8 cellular contexts compared by ENCODE assay signal in genomic region chr7:151251328-151251925, GRCh38. TPM values are rescaled to one million over a fixed set of nuclear protein-coding genes. Genes with fewer than 3 reads are reported as not detected.
DNase-seq lines count a peak whose midpoint lies in the region; ATAC-seq and TF ChIP-seq lines count a peak whose summit lies in the region.

No MANE protein-coding gene starts in this region.

- peaks cover 5 to 50% of the 10 kb centered on the region in 2 experiments; a peak in 3 of 4 replicates for H3K79me1 ChIP-seq in IMR-90 (ENCODE audit: low read depth in 1 of 2, low read length in 2 of 2)

- peak; percentile 36 for ATAC-seq in IMR-90 (ENCODE audit: low read depth)
- ATAC-seq in left cardiac atrium = peak; percentile 0
- no peak for ATAC-seq in HG03025 (IDR thresholded peaks at IDR 0.05; ENCODE audit: low FRiP score, unreplicated experiment)
- no peak for ATAC-seq in GM21825 (IDR thresholded peaks at IDR 0.05; ENCODE audit: unreplicated experiment)

- peaks cover 3% of the 10 kb centered on the region; the same call in 1 of the 2 replicates for H3K27me3 ChIP-seq in BE2C
- H3K27me3 ChIP-seq in IMR-90 (ENCODE audit: control insufficient read depth, insufficient read depth, low read length) = no peaks in the 10 kb centered on the region; the same call in 1 of the 2 replicates

- TF ChIP-seq CTCF in BE2C (IDR thresholded peaks at IDR 0.05; ENCODE audit: low read depth, low read length) (no peak), IMR-90 (conservative IDR thresholded peaks at IDR 0.05; ENCODE audit: low read depth, low read length) (no peak), progenitor cell of endocrine pancreas (IDR thresholded peaks at IDR 0.05; ENCODE audit: unreplicated experiment) (no peak)

- H3K4me1 ChIP-seq in BE2C (peaks cover 6% of the 10 kb centered on the region), IMR-90 (ENCODE audit: control insufficient read depth, insufficient read depth, low read length) (peaks cover 34% of the 10 kb centered on the region)

- H2AK9ac ChIP-seq in IMR-90 (replicated peaks; ENCODE audit: low read depth, low read length, poor library complexity) = peak overlapping the region; percentile 78

- peak overlapping the region; percentile 97 for H2AK5ac ChIP-seq in IMR-90 (ENCODE audit: low read depth, low read length)

- H3K14ac ChIP-seq in IMR-90 (replicated peaks; ENCODE audit: low read depth, low read length) = peak overlapping the region; percentile 27

- peak overlapping the region; percentile 49 for H3K56ac ChIP-seq in IMR-90 (ENCODE audit: extremely low read depth, insufficient read depth, low read length)

- peak overlapping the region; percentile 98 for H4K91ac ChIP-seq in IMR-90 (ENCODE audit: insufficient read depth, low read depth, low read length)

- H3K9me1 ChIP-seq in IMR-90 (ENCODE audit: insufficient read depth, low read length) = peaks cover 14% of the 10 kb centered on the region

- H3K27me3 Mint-ChIP-seq in activated naive CD8-positive, alpha-beta T cell = no peaks in the 10 kb centered on the region
- peaks cover 32% of the 10 kb centered on the region for H3K27me3 Mint-ChIP-seq in progenitor cell of endocrine pancreas

- H3K4me2 ChIP-seq in IMR-90 (ENCODE audit: low read depth, low read length) = peak overlapping the region; percentile 71

- peak overlapping the region; percentile 22 for H3K18ac ChIP-seq in IMR-90 (ENCODE audit: low read depth, low read length)

- peak overlapping the region; percentile 75 for H3K9ac ChIP-seq in IMR-90 (ENCODE audit: low read depth, low read length)

- peak overlapping the region; percentile 94 to 99 for H4K8ac ChIP-seq in IMR-90 (ENCODE audit: low read depth in 2 of 2, low read length in 2 of 2)

- 1% methylated on average over 19 of the region's 55 CpGs; no CpG with 5 or more reads in 1 of the 2 experiments for WGBS in IMR-90 (ENCODE audit: extremely low coverage in 2 of 2, insufficient read length in 1 of 2), 2 experiments

- CTCF ChIA-PET in IMR-90 (lab: Yijun Ruan, JAX) = no interaction called here

- H3K9me3 ChIP-seq in BE2C (no peaks in the 10 kb centered on the region), IMR-90 (ENCODE audit: control insufficient read depth, insufficient read depth, low read length) (no peaks in the 10 kb centered on the region)

- intact Hi-C loops in IMR-90 (cut with micrococcal nuclease) = no loop called here
- intact Hi-C loops in left cardiac atrium (cut with DNase I) = no loop called here

- H2BK5ac ChIP-seq in IMR-90 (ENCODE audit: low read depth, low read length, poor library complexity, severe bottlenecking) = peak overlapping the region; percentile 72

- no TSS peak for BruUV-seq in IMR-90 (replicated peaks; lab: Mats Ljungman, UMichigan)

- no peaks in the 10 kb centered on the region for H3K36me3 ChIP-seq in BE2C
- H3K36me3 ChIP-seq in IMR-90 (ENCODE audit: control insufficient read depth, insufficient read depth, low read length) = no peaks in the 10 kb centered on the region

- H3K27ac ChIP-seq in IMR-90 (ENCODE audit: insufficient read depth, low read length) = peak overlapping the region; percentile 70

- POLR2A ChIA-PET in IMR-90 (lab: Charles Lee; ENCODE audit: unreplicated experiment) = interaction anchor here (0.6 to 1.4 kb wide), 5 partner anchors 11 to 72 kb away, joined by 3 to 4 read pairs (median 3); partner anchors contain the start of genes ABCF2 and CHPF2

- H2BK120ac ChIP-seq in IMR-90 (ENCODE audit: low read depth, low read length) = peak overlapping the region; percentile 33

- dilution Hi-C loops in IMR-90 (cut with HindIII; ENCODE audit: low sequenced_read_pairs, unreplicated experiment) = no loop called here

- H3K23ac ChIP-seq in IMR-90 (ENCODE audit: low read depth, low read length) = peak overlapping the region; percentile 40

- peak overlapping the region; percentile 95 for H2AFZ ChIP-seq in IMR-90 (replicated peaks; ENCODE audit: low read length, poor library complexity)

- peak overlapping the region; percentile 98 for H3K4ac ChIP-seq in IMR-90 (ENCODE audit: low read depth, low read length)

- H3K4me3 ChIP-seq in BE2C (ENCODE audit: low read depth, low read length) (peak overlapping the region; percentile 70), IMR-90 (ENCODE audit: insufficient read depth, low read depth, low read length) (peak overlapping the region; percentile 74)

- H3K4me3 Mint-ChIP-seq in activated naive CD8-positive, alpha-beta T cell = peak overlapping the region; percentile 73
- H3K4me3 Mint-ChIP-seq in progenitor cell of endocrine pancreas (ENCODE audit: low read depth) = peak overlapping the region; percentile 75

- H3K9me3 Mint-ChIP-seq in activated naive CD8-positive, alpha-beta T cell (ENCODE audit: low read depth) = no peaks in the 10 kb centered on the region
- H3K9me3 Mint-ChIP-seq in progenitor cell of endocrine pancreas (ENCODE audit: low read depth) = no peaks in the 10 kb centered on the region

- peak; percentile 68 for DNase-seq in BE2C
- DNase-seq in IMR-90 = peak; percentile 66
- DNase-seq in left cardiac atrium = peak; percentile 70
- DNase-seq in progenitor cell of endocrine pancreas (ENCODE audit: low spot score, unreplicated experiment) = no peak
- no peak for DNase-seq in DMS153 treated with DMSO at 0.1 percent for 48 hours (lab: John Stamatoyannopoulos, UW; ENCODE audit: unreplicated experiment)

- H3K4me1 Mint-ChIP-seq in activated naive CD8-positive, alpha-beta T cell (ENCODE audit: low read depth) = peaks cover 30% of the 10 kb centered on the region
- H3K4me1 Mint-ChIP-seq in progenitor cell of endocrine pancreas (ENCODE audit: low read depth) = peaks cover 35% of the 10 kb centered on the region

- peak overlapping the region; percentile 53 for H4K5ac ChIP-seq in IMR-90 (ENCODE audit: low read depth, low read length)

- in situ Hi-C loops in IMR-90 (cut with MboI; ENCODE audit: low sequenced_read_pairs) = no loop called here

- H2BK20ac ChIP-seq in IMR-90 (ENCODE audit: low read depth, low read length) = no peak overlapping the region

- H3K36me3 Mint-ChIP-seq in activated naive CD8-positive, alpha-beta T cell = no peaks in the 10 kb centered on the region
- H3K36me3 Mint-ChIP-seq in progenitor cell of endocrine pancreas (ENCODE audit: insufficient read depth) = no peaks in the 10 kb centered on the region

- no peak for TF ChIP-seq RAD21 in IMR-90 (IDR thresholded peaks at IDR 0.05; ENCODE audit: low read length)

- peak overlapping the region; percentile 35 for H3K27ac Mint-ChIP-seq in activated naive CD8-positive, alpha-beta T cell
- H3K27ac Mint-ChIP-seq in progenitor cell of endocrine pancreas = peak overlapping the region; percentile 90

- peak overlapping the region; percentile 88; the same call in 1 of the 3 replicates for H2BK15ac ChIP-seq in IMR-90 (ENCODE audit: low read depth, low read length)

- TF ChIP-seq POLR2A in IMR-90 (IDR thresholded peaks at IDR 0.05; ENCODE audit: low read depth, low read length) = no peak

- no peaks in the 10 kb centered on the region for H4K20me1 ChIP-seq in IMR-90 (ENCODE audit: insufficient read depth, low read length)

TF ChIP-seq in IMR-90, 13 proteins besides CTCF, POLR2A, EP300 and RAD21:
- TF ChIP-seq SMC3 (IDR thresholded peaks at IDR 0.05; ENCODE audit: low read depth, low read length) = no peak
- no peak for TF ChIP-seq RFX5 (IDR thresholded peaks at IDR 0.05; ENCODE audit: low read depth, low read length)

RNA-seq across cellular contexts. Expression of gene SMARCD3, which starts 2.9 kb away (rescaled TPM):
- polyA plus RNA-seq in BE2C (2012; ENCODE audit: insufficient read depth, insufficient read length, low read depth) = 30.0 TPM
- 33.1 and 37.5 TPM in 2 replicates for total RNA-seq in IMR-90 (2012; rRNA removed)
- 43.8 and 48.5 TPM in 2 replicates for polyA plus RNA-seq in IMR-90 (2012; rRNA removed)
- polyA plus RNA-seq in IMR-90 (2012; cell fraction: cytosol; rRNA removed) = 28.8 and 30.9 TPM in 2 replicates
- polyA plus RNA-seq in IMR-90 (2012; cell fraction: nucleus; rRNA removed; ENCODE audit: low replicate concordance) = 250 and 259 TPM in 2 replicates
- total RNA-seq in left cardiac atrium = 100 to 1,000 TPM in 1 of 2 donors, 10 to 100 TPM in 1; 95.5 to 107 TPM
- total RNA-seq in progenitor cell of endocrine pancreas = 51.1 and 52.9 TPM in 2 replicates

RNA-seq across cellular contexts. Expression of gene CHPF2, which starts 19.1 kb away (rescaled TPM):
- polyA plus RNA-seq in BE2C (2012; ENCODE audit: insufficient read depth, insufficient read length, low read depth) = 37.1 TPM
- total RNA-seq in IMR-90 (2012; rRNA removed) = 26.2 and 26.9 TPM in 2 replicates
- polyA plus RNA-seq in IMR-90 (2012; rRNA removed) = 77.0 and 80.0 TPM in 2 replicates
- polyA plus RNA-seq in IMR-90 (2012; cell fraction: cytosol; rRNA removed) = 51.8 and 111 TPM in 2 replicates
- polyA plus RNA-seq in IMR-90 (2012; cell fraction: nucleus; rRNA removed; ENCODE audit: low replicate concordance) = 105 and 225 TPM in 2 replicates
- 10 to 100 TPM; 15.0 to 34.5 TPM for total RNA-seq in left cardiac atrium
- 41.4 and 42.2 TPM in 2 replicates for total RNA-seq in progenitor cell of endocrine pancreas

RNA-seq across cellular contexts. Expression of gene ABCF2, which starts 24.4 kb away (rescaled TPM):
- polyA plus RNA-seq in BE2C (2012; ENCODE audit: insufficient read depth, insufficient read length, low read depth) = 64.7 TPM
- total RNA-seq in IMR-90 (2012; rRNA removed) (100 and 103 TPM in 2 replicates), left cardiac atrium (10 to 100 TPM; 21.4 to 33.6 TPM), progenitor cell of endocrine pancreas (48.7 and 55.1 TPM in 2 replicates)
- polyA plus RNA-seq in IMR-90 (2012; rRNA removed) = 40.3 and 46.2 TPM in 2 replicates
- 20.3 and 26.3 TPM in 2 replicates for polyA plus RNA-seq in IMR-90 (2012; cell fraction: cytosol; rRNA removed)
- 31.5 and 41.9 TPM in 2 replicates for polyA plus RNA-seq in IMR-90 (2012; cell fraction: nucleus; rRNA removed; ENCODE audit: low replicate concordance)

RNA-seq across cellular contexts. Expression of gene H2BK1, which starts 41.1 kb away (rescaled TPM):
- not detected for polyA plus RNA-seq in BE2C (2012; ENCODE audit: insufficient read depth, insufficient read length, low read depth)
- total RNA-seq in IMR-90 (2012; rRNA removed) (not detected in 2 replicates), left cardiac atrium (not detected), progenitor cell of endocrine pancreas (not detected in 2 replicates)
- polyA plus RNA-seq in IMR-90 (2012; rRNA removed) = not detected in 2 replicates
- not detected in 2 replicates for polyA plus RNA-seq in IMR-90 (2012; cell fraction: cytosol; rRNA removed)
- not detected in 2 replicates for polyA plus RNA-seq in IMR-90 (2012; cell fraction: nucleus; rRNA removed; ENCODE audit: low replicate concordance)

Comparison
In these comparisons a context has a peak if more than half of its experiments do, and no peak if none do; other contexts are left out.
1. DNase-seq: peak in BE2C (single experiment), IMR-90 (single experiment) and left cardiac atrium (single experiment); none in progenitor cell of endocrine pancreas (single experiment) and DMS153 treated with DMSO at 0.1 percent for 48 hours (single experiment).
2. ATAC-seq: peak in IMR-90 (single experiment) and left cardiac atrium (2 of 2); none in HG03025 (single experiment) and GM21825 (single experiment).